16 cellular contexts compared by ENCODE assay signal in genomic region chr2:106546376-106546990, GRCh38. TPM values are rescaled to one million over a fixed set of nuclear protein-coding genes. Genes with fewer than 3 reads are reported as not detected.
A peak's percentile ranks its signal among the peaks of the same experiment; 100 is the strongest.
DNase-seq lines count a peak whose midpoint lies in the region; ATAC-seq and TF ChIP-seq lines count a peak whose summit lies in the region.
"Had no signal": no experiment of that assay in that cellular context is flagged by ENCODE, and none has a peak within 500 bp of the region (broad histone marks: within the 10 kb centered on the region; RNA-seq: fewer than 3 reads in every experiment).

No MANE protein-coding gene starts in this region.

- DNase-seq in GF-D8 (lab: John Stamatoyannopoulos, UW), result peak; percentile 35
- DNase-seq in NOMO-1 treated with DMSO at 0.1 percent for 48 hours (lab: John Stamatoyannopoulos, UW; ENCODE audit: unreplicated experiment), result peak; percentile 94
- DNase-seq in coronary artery (ENCODE audit: low spot score), result no peak
- no peak for DNase-seq in trophoblast cell
- no peak for DNase-seq in cerebellar cortex (ENCODE audit: low spot score)
- no peak for DNase-seq in HCEC 1CT
- no peak for DNase-seq in A172 (ENCODE audit: low spot score)
- DNase-seq: BE2C; CD8-positive, alpha-beta memory T cell; DMS79; Kasumi-1; MV-4-11; NCI-H1436; NCI-H2029 treated with DMSO at 0.1 percent for 48 hours; NCI-H510A had no signal

- H3K4me3 ChIP-seq in coronary artery (peak overlapping the region; percentile 50), trophoblast cell (ENCODE audit: low read depth, low read length) (no peak overlapping the region)

- H4K12ac ChIP-seq in trophoblast cell (ENCODE audit: low read depth, low read length), result no peak overlapping the region

- no peak overlapping the region for H2AK5ac ChIP-seq in trophoblast cell (ENCODE audit: low read length)

- H2BK120ac ChIP-seq in trophoblast cell (ENCODE audit: insufficient read depth, low read length, poor library complexity), result peak overlapping the region; percentile 50

- peak overlapping the region; percentile 49 for H3K14ac ChIP-seq in trophoblast cell (ENCODE audit: low read length)

- H3K27ac ChIP-seq in coronary artery (no peak overlapping the region), trophoblast cell (ENCODE audit: low read depth, low read length) (peak overlapping the region; percentile 32)

- H4K8ac ChIP-seq in trophoblast cell (ENCODE audit: low read depth, low read length), result no peak overlapping the region

- no CpG with 5 or more reads among the region's 8 CpGs for WGBS in trophoblast cell (ENCODE audit: extremely low coverage, insufficient coverage, insufficient read length)

- no peak overlapping the region for H3K9ac ChIP-seq in trophoblast cell (ENCODE audit: low read length)

- peak overlapping the region; percentile 33 for H2AFZ ChIP-seq in trophoblast cell (ENCODE audit: insufficient read depth, low read length, poor library complexity)

- peaks cover 12 to 16% of the 10 kb centered on the region in 2 experiments for H3K4me1 ChIP-seq in trophoblast cell (ENCODE audit: control insufficient read depth in 1 of 2, insufficient read depth in 2 of 2, low read length in 2 of 2)
- H3K4me1 ChIP-seq: BE2C had no signal

- no peak overlapping the region for H3K4me2 ChIP-seq in trophoblast cell (ENCODE audit: low read length)

- H3K9me3 ChIP-seq in trophoblast cell (ENCODE audit: insufficient read depth, low read depth, low read length), result peaks cover 2% of the 10 kb centered on the region
- H3K9me3 ChIP-seq: BE2C had no signal

- no peak overlapping the region for H2BK5ac ChIP-seq in trophoblast cell (ENCODE audit: low read depth, low read length, poor library complexity)

- no peak overlapping the region for H3K4ac ChIP-seq in trophoblast cell (ENCODE audit: low read depth, low read length)

- no peak overlapping the region for H3K23ac ChIP-seq in trophoblast cell (ENCODE audit: low read length)

- no peak for ATAC-seq in GM21515 (IDR thresholded peaks at IDR 0.05; ENCODE audit: unreplicated experiment)

- no peaks in the 10 kb centered on the region for H3K27me3 ChIP-seq in trophoblast cell (ENCODE audit: insufficient read depth, low read length)
- H3K27me3 ChIP-seq: BE2C had no signal

- no peak overlapping the region for H3K18ac ChIP-seq in trophoblast cell (ENCODE audit: low read length)

- TF ChIP-seq CTCF in coronary artery (IDR thresholded peaks at IDR 0.05), result no peak

- peak overlapping the region; percentile 86 for H2BK12ac ChIP-seq in trophoblast cell (ENCODE audit: low read length)

- H3K79me2 ChIP-seq in trophoblast cell (ENCODE audit: control insufficient read depth, insufficient read depth, low read length, poor library complexity), result no peaks in the 10 kb centered on the region

- no peak overlapping the region for H4K91ac ChIP-seq in trophoblast cell (ENCODE audit: low read depth, low read length)

- H3K36me3 ChIP-seq in trophoblast cell (ENCODE audit: control insufficient read depth in 1 of 2, insufficient read depth in 2 of 2, low read length in 2 of 2), result no peaks in the 10 kb centered on the region
- H3K36me3 ChIP-seq: BE2C had no signal

- H3K79me1 ChIP-seq in trophoblast cell (ENCODE audit: low read length), result peaks cover 6% of the 10 kb centered on the region

RNA-seq across cellular contexts. Expression of gene CD8B2, which starts 59.3 kb away (rescaled TPM):
- polyA plus RNA-seq in trophoblast cell (2013), result 0.03 and 0.04 TPM in 2 replicates
- not detected in 2 replicates for total RNA-seq in A172 (2014; rRNA removed; shearing (Covaris generic))

Comparison
In these comparisons a context has a peak if more than half of its experiments do, and no peak if none do; other contexts are left out.
1. DNase-seq: peak in GF-D8 (single experiment) and NOMO-1 treated with DMSO at 0.1 percent for 48 hours (single experiment); none in coronary artery (single experiment), trophoblast cell (0 of 2), cerebellar cortex (single experiment), HCEC 1CT (single experiment) and A172 (single experiment).